8 cellular contexts compared by ENCODE assay signal in the genomic region with DNA sequence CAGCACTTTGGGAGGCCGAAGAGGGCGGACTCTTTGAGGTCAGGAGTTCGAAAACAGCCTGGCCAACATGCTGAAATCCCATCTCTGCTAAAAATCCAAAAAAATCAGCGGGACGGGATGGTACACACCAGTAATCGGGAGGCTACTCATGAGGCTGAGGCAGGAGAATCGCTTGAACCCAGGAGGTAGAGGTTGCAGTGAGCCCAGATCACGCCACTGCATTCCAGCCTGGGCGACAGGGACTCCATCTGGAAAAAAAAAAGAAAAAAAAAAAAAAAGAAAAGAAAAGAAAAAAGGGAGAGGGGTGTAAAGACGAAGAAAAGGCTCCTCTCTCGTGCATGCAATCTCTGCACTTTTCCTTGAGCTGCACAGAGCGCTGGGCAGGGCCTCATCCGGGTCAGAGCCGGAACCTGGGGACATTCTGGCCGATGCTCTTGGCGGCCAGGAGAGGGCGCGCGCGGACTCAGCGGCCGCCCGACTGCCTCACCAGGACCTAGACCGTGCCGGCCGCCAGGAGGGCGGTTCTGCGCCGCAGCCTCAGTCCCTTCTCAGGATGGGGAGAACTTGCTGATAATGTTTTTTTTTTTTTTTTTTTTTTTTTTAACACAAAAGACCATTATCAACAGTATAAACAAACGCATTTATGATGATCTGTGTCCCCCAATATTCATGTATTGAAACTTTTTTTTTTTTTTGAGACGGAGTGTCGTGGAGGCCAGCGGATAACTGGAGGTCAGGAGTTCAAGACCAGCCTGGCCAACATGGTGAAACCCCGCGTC. TPM values are rescaled to one million over a fixed set of nuclear protein-coding genes. Genes with fewer than 3 reads are reported as not detected.
DNase-seq lines count a peak whose midpoint lies in the region; ATAC-seq and TF ChIP-seq lines count a peak whose summit lies in the region.

No MANE protein-coding gene starts in this region.

- 31% methylated on average over 23 of the region's 35 CpGs for WGBS in right lobe of liver (ENCODE audit: insufficient coverage, low coverage, low lambda C conversion rate, missing lambda C conversion rate)

- no peaks in the 10 kb centered on the region for H3K4me1 ChIP-seq in colonic mucosa
- peaks cover 0 to 1% (median 0%) of the 10 kb centered on the region in 4 donors for H3K4me1 ChIP-seq in right lobe of liver

- peak; percentile 99 for TF ChIP-seq CTCF in GM06990 (IDR thresholded peaks at IDR 0.05; ENCODE audit: insufficient read depth, low read length, poor library complexity, severe bottlenecking)
- TF ChIP-seq CTCF in colonic mucosa (IDR thresholded peaks at IDR 0.05) = peak; percentile 96
- TF ChIP-seq CTCF in right lobe of liver (IDR thresholded peaks at IDR 0.05) = peak; percentile 89 to 95 (median 93)

- TF ChIP-seq POLR2A in right lobe of liver (IDR thresholded peaks at IDR 0.05) = no peak

- DNase-seq in GM06990 (ENCODE audit: extremely low read depth, insufficient read length) = peak; percentile 78
- DNase-seq in NCI-H460 (ENCODE audit: extremely low read depth, low read depth) = peak; percentile 76
- DNase-seq in activated CD4-positive, alpha-beta T cell treated with anti-CD3 and anti-CD28 coated beads for 36 hours = peak; percentile 85
- DNase-seq in colonic mucosa = peak; percentile 79
- peak; percentile 78 to 84 (median 82) for DNase-seq in right lobe of liver
- peak; percentile 28 to 45 (median 44) for DNase-seq in stimulated activated CD4-positive, alpha-beta T cell treated with anti-CD3 and anti-CD28 coated beads, TNF-alpha, amount 100 ng/mL, for 4 hours (ENCODE audit: low read depth in 3 of 3)

- H3K9me3 ChIP-seq in colonic mucosa (no peaks in the 10 kb centered on the region), right lobe of liver (no peaks in the 10 kb centered on the region)

- POLR2A ChIA-PET in activated CD4-positive, alpha-beta T cell treated with anti-CD3 and anti-CD28 coated beads for 36 hours (lab: Charles Lee) = no interaction called here

- CTCF ChIA-PET in activated CD4-positive, alpha-beta T cell treated with anti-CD3 and anti-CD28 coated beads for 36 hours (lab: Charles Lee) = interaction anchor here (0.6 to 5.8 kb wide), 5 partner anchors 8 to 74 kb away, joined by 3 to 26 read pairs (median 5); a partner anchor contains a TSS

- H3K4me3 ChIP-seq in GM06990 (replicated peaks; ENCODE audit: low read depth, low read length) (no peak overlapping the region), colonic mucosa (no peak overlapping the region), right lobe of liver (no peak overlapping the region)

- H3K4me1 Mint-ChIP-seq in activated CD4-positive, alpha-beta T cell treated with anti-CD3 and anti-CD28 coated beads for 36 hours = no peaks in the 10 kb centered on the region

- no peaks in the 10 kb centered on the region for H3K9me3 Mint-ChIP-seq in activated CD4-positive, alpha-beta T cell treated with anti-CD3 and anti-CD28 coated beads for 36 hours (ENCODE audit: low read depth)

- H3K27ac Mint-ChIP-seq in activated CD4-positive, alpha-beta T cell treated with anti-CD3 and anti-CD28 coated beads for 36 hours = no peak overlapping the region

- H3K9ac ChIP-seq in colonic mucosa (ENCODE audit: low read depth in 2 of 2, low read length in 2 of 2) = peak overlapping the region in 1 of 2 donors; percentile 46

- no peaks in the 10 kb centered on the region for H3K36me3 Mint-ChIP-seq in activated CD4-positive, alpha-beta T cell treated with anti-CD3 and anti-CD28 coated beads for 36 hours (ENCODE audit: low read depth)

- H3K27me3 Mint-ChIP-seq in activated CD4-positive, alpha-beta T cell treated with anti-CD3 and anti-CD28 coated beads for 36 hours = peaks cover 1% of the 10 kb centered on the region

- no peak overlapping the region for H3K27ac ChIP-seq in colonic mucosa
- H3K27ac ChIP-seq in right lobe of liver = no peak overlapping the region

- intact Hi-C loops in activated CD4-positive, alpha-beta T cell treated with anti-CD3 and anti-CD28 coated beads for 36 hours (cut with DNase I, micrococcal nuclease) = loop anchor here (1.0 to 2.0 kb wide), 3 partner anchors 45 to 53 kb away; no protein-coding TSS in a partner anchor
- intact Hi-C loops in colonic mucosa (cut with DNase I) (loop anchor here (5.0 kb wide), 1 partner anchor 38 kb away; a partner anchor contains a TSS), right lobe of liver (cut with DNase I) (loop anchor here in 1 of 2 donors (5.0 kb wide), 1 partner anchor 38 kb away; a partner anchor contains a TSS)

- no peaks in the 10 kb centered on the region for H3K36me3 ChIP-seq in GM06990 (ENCODE audit: control insufficient read depth, insufficient read depth, low read length)
- H3K36me3 ChIP-seq in colonic mucosa = no peaks in the 10 kb centered on the region
- H3K36me3 ChIP-seq in right lobe of liver = no peaks in the 10 kb centered on the region

- H3K27me3 ChIP-seq in GM06990 (replicated peaks; ENCODE audit: control insufficient read depth, insufficient read depth, low read length) = no peaks in the 10 kb centered on the region
- no peaks in the 10 kb centered on the region for H3K27me3 ChIP-seq in colonic mucosa
- H3K27me3 ChIP-seq in right lobe of liver = no peaks in the 10 kb centered on the region

- H3K4me3 Mint-ChIP-seq in activated CD4-positive, alpha-beta T cell treated with anti-CD3 and anti-CD28 coated beads for 36 hours = no peak overlapping the region

- ATAC-seq in HG03103 (IDR thresholded peaks at IDR 0.05; ENCODE audit: low read depth, unreplicated experiment) = peak; percentile 76
- peak; percentile 100 for ATAC-seq in activated CD4-positive, alpha-beta T cell treated with anti-CD3 and anti-CD28 coated beads for 36 hours
- peak; percentile 100 for ATAC-seq in right lobe of liver
- no peak for ATAC-seq in GM19328 (IDR thresholded peaks at IDR 0.05; ENCODE audit: unreplicated experiment)

RNA-seq across cellular contexts. Expression of a gene that starts 8.2 kb away (rescaled TPM):
- total RNA-seq in NCI-H460 (2014; rRNA removed; shearing (Covaris generic)) = 80.1 and 88.9 TPM in 2 replicates
- 268 and 327 TPM in 2 replicates for polyA plus RNA-seq in NCI-H460 (2014; cell fraction: nucleus; rRNA removed)
- 10 to 100 TPM; 16.8 to 17.3 TPM for total RNA-seq in activated CD4-positive, alpha-beta T cell treated with anti-CD3 and anti-CD28 coated beads for 36 hours
- total RNA-seq in colonic mucosa (10 to 100 TPM; 16.2 to 24.8 TPM), right lobe of liver (10 to 100 TPM in 2 of 6 experiments, 1 to 10 TPM in 4; 3.6 to 18.9 (median 5.6) TPM)

RNA-seq across cellular contexts. Expression of a gene that starts 16.8 kb away (rescaled TPM):
- total RNA-seq in NCI-H460 (2014; rRNA removed; shearing (Covaris generic)) = not detected in 2 replicates
- polyA plus RNA-seq in NCI-H460 (2014; cell fraction: nucleus; rRNA removed) = not detected in 2 replicates
- not detected for total RNA-seq in activated CD4-positive, alpha-beta T cell treated with anti-CD3 and anti-CD28 coated beads for 36 hours
- 1 to 10 TPM; 6.1 to 6.7 TPM for total RNA-seq in colonic mucosa
- total RNA-seq in right lobe of liver = 1 to 10 TPM in 2 of 6 experiments, under 1 TPM in 3, not detected in 1; 0.18 to 2.1 (median 0.84) TPM

RNA-seq across cellular contexts. Expression of a gene that starts 37.0 kb away (rescaled TPM):
- 26.6 and 29.4 TPM in 2 replicates for total RNA-seq in NCI-H460 (2014; rRNA removed; shearing (Covaris generic))
- 113 and 132 TPM in 2 replicates for polyA plus RNA-seq in NCI-H460 (2014; cell fraction: nucleus; rRNA removed)
- 10 to 100 TPM; 26.6 to 37.9 TPM for total RNA-seq in activated CD4-positive, alpha-beta T cell treated with anti-CD3 and anti-CD28 coated beads for 36 hours
- total RNA-seq in colonic mucosa (10 to 100 TPM; 18.5 to 28.4 TPM), right lobe of liver (10 to 100 TPM in 5 of 6 experiments, 1 to 10 TPM in 1; 9.3 to 19.8 (median 15.1) TPM)

RNA-seq across cellular contexts. Expression of a gene that starts 44.7 kb away (rescaled TPM):
- total RNA-seq in NCI-H460 (2014; rRNA removed; shearing (Covaris generic)) = 13.8 and 18.7 TPM in 2 replicates
- 17.9 and 38.1 TPM in 2 replicates for polyA plus RNA-seq in NCI-H460 (2014; cell fraction: nucleus; rRNA removed)
- total RNA-seq in activated CD4-positive, alpha-beta T cell treated with anti-CD3 and anti-CD28 coated beads for 36 hours = 1 to 10 TPM in 1 of 2 experiments, under 1 TPM in 1; 0.65 to 1.2 TPM
- total RNA-seq in colonic mucosa (10 to 100 TPM; 34.1 to 62.1 TPM), right lobe of liver (1 to 10 TPM in 1 of 6 experiments, under 1 TPM in 3, not detected in 2; 0.24 to 1.6 (median 0.50) TPM)

RNA-seq across cellular contexts. Expression of a gene that starts 57.7 kb away (rescaled TPM):
- not detected in 2 replicates for total RNA-seq in NCI-H460 (2014; rRNA removed; shearing (Covaris generic))
- not detected in 2 replicates for polyA plus RNA-seq in NCI-H460 (2014; cell fraction: nucleus; rRNA removed)
- total RNA-seq in activated CD4-positive, alpha-beta T cell treated with anti-CD3 and anti-CD28 coated beads for 36 hours = under 1 TPM; 0.69 to 0.71 TPM
- total RNA-seq in colonic mucosa (1 to 10 TPM; 1.1 to 2.6 TPM), right lobe of liver (not detected)
